ENCODE assay signal across 1 cellular context in the genomic region with DNA sequence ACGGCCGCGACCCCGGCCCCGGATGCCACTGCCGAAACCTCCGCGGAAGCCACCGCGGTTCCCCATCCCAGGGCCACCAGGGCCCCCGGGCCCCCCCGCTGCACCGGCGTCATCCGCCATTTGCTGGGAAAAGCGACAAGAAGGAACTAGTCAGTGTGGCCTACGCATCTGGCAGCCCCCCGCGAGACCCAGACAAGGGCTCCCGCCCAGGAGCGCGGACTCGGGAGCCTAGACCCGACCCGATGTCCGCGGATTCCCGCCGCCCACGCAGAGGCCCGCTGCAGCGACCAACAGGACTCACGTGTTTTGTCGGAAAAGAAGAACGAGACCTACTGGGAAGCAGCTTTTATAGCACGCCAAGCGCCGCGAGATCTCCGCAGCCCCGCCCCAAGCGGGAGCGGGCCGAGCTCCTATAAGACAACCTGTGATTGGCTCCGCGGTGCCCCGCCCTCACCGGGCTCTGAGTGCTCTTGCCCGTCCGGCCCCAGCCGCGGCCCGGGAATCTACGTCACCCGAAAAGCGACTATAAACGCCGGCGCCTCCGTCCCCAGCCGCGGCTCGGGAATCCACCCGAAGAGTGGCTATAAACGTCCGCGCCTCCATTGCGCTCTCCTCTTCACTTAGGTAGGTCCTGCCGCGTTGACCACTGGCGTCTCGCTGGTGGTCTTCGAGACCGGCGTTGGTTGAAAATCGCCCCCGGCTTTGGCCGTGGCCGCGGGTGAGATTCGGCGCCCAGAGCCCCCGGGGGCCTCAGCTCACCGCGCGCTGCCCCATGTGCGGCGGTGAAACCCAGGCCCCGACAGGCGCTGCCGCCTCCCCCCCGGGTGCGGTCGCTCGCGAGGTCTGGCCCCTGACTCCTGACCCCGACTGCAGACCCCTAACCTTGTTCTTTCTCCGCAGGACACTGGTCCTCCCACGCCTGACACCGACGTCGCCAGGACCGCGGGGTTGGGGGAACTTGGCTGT.
TF ChIP-seq lines count a peak whose summit lies in the region.

A gene (minus strand): TSS at position 321 of the 966 bp plus-strand sequence. CDS start 201 bp downstream, at position 120.

TF ChIP-seq in IMR-90, 13 proteins besides CTCF, POLR2A, EP300 and RAD21 (continued from another document):
- TF ChIP-seq FOS (IDR thresholded peaks at IDR 0.05; ENCODE audit: low read depth, low read length) (no peak), MAZ (IDR thresholded peaks at IDR 0.05; ENCODE audit: borderline replicate concordance, low read depth, low read length) (peak; percentile 94), RFX5 (IDR thresholded peaks at IDR 0.05; ENCODE audit: low read depth, low read length) (no peak), MAFK (IDR thresholded peaks at IDR 0.05; ENCODE audit: low read depth, low read length) (no peak), BHLHE40 (IDR thresholded peaks at IDR 0.05; ENCODE audit: low read depth, low read length) (peak; percentile 70; the same call in 1 of the 2 replicates), CHD1 (IDR thresholded peaks at IDR 0.05; ENCODE audit: low read depth, low read length) (peak; percentile 95; the same call in 1 of the 2 replicates)
- TF ChIP-seq, protein P1, sequence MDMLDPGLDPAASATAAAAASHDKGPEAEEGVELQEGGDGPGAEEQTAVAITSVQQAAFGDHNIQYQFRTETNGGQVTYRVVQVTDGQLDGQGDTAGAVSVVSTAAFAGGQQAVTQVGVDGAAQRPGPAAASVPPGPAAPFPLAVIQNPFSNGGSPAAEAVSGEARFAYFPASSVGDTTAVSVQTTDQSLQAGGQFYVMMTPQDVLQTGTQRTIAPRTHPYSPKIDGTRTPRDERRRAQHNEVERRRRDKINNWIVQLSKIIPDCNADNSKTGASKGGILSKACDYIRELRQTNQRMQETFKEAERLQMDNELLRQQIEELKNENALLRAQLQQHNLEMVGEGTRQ (IDR thresholded peaks at IDR 0.05; ENCODE audit: low read depth, low read length) = peak; percentile 38; the same call in 1 of the 2 replicates
- TF ChIP-seq, protein P2, sequence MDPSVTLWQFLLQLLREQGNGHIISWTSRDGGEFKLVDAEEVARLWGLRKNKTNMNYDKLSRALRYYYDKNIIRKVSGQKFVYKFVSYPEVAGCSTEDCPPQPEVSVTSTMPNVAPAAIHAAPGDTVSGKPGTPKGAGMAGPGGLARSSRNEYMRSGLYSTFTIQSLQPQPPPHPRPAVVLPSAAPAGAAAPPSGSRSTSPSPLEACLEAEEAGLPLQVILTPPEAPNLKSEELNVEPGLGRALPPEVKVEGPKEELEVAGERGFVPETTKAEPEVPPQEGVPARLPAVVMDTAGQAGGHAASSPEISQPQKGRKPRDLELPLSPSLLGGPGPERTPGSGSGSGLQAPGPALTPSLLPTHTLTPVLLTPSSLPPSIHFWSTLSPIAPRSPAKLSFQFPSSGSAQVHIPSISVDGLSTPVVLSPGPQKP (IDR thresholded peaks at IDR 0.05; ENCODE audit: borderline replicate concordance, low read depth, low read length) = no peak
